ENCODE assay signal across 21 cellular contexts in genomic region chrX:153450114-153450948, GRCh38. TPM values are rescaled to one million over a fixed set of nuclear protein-coding genes. Genes with fewer than 3 reads are reported as not detected.
DNase-seq lines count a peak whose midpoint lies in the region; ATAC-seq and TF ChIP-seq lines count a peak whose summit lies in the region.
"Had no signal": no experiment of that assay in that cellular context is flagged by ENCODE, and none has a peak within 500 bp of the region (broad histone marks: within the 10 kb centered on the region; RNA-seq: fewer than 3 reads in every experiment).

No MANE protein-coding gene starts in this region.

- no peak overlapping the region for H3K4me2 ChIP-seq in hepatocyte
- H3K4me2 ChIP-seq: A549, BLaER1 had no signal

- peaks cover 0 to 21% (median 5%) of the 10 kb centered on the region in 9 donors for H3K36me3 ChIP-seq in heart left ventricle
- no peaks in the 10 kb centered on the region for H3K36me3 ChIP-seq in hepatocyte (replicated peaks; ENCODE audit: insufficient read depth, low read depth)

- no peaks in the 10 kb centered on the region for H3K4me1 Mint-ChIP-seq in type B pancreatic cell (ENCODE audit: unreplicated experiment)
- H3K4me1 Mint-ChIP-seq: CD14-positive monocyte; CD4-positive, alpha-beta memory T cell had no signal

- no peak overlapping the region for H3K4me3 ChIP-seq in heart left ventricle
- H3K4me3 ChIP-seq in hepatocyte = no peak overlapping the region
- H3K4me3 ChIP-seq: A549, BLaER1, GM23248, K562 had no signal

- no peaks in the 10 kb centered on the region for H3K4me1 ChIP-seq in heart left ventricle
- H3K4me1 ChIP-seq in hepatocyte (ENCODE audit: insufficient read depth) = no peaks in the 10 kb centered on the region
- H3K4me1 ChIP-seq: A549 had no signal

- no peak overlapping the region for H3K27ac ChIP-seq in heart left ventricle
- H3K27ac ChIP-seq in hepatocyte = no peak overlapping the region
- H3K27ac ChIP-seq: 22Rv1, A549, BLaER1, GM23248 had no signal

- no peaks in the 10 kb centered on the region for H3K9me3 ChIP-seq in heart left ventricle
- H3K9me3 ChIP-seq in hepatocyte (ENCODE audit: low read depth) = no peaks in the 10 kb centered on the region
- H3K9me3 ChIP-seq: A549, BLaER1 had no signal

- intact Hi-C loops in cardiac septum (cut with DNase I) (no loop called here), heart left ventricle (cut with DNase I) (loop anchor here in 1 of 10 donors (10.0 kb wide), 1 partner anchor 54 kb away; no protein-coding TSS in a partner anchor), posterior vena cava (cut with DNase I) (no loop called here)

- DNase-seq in cardiac septum (ENCODE audit: low spot score) = peak; percentile 59
- DNase-seq in heart left ventricle = no peak
- peak; percentile 1 for DNase-seq in hepatocyte (ENCODE audit: low spot score)
- DNase-seq in posterior vena cava (ENCODE audit: low spot score) = peak; percentile 72
- no peak for DNase-seq in type B pancreatic cell (ENCODE audit: extremely low spot score, unreplicated experiment)
- DNase-seq in ACHN = no peak
- DNase-seq in COLO668 (lab: John Stamatoyannopoulos, UW; ENCODE audit: unreplicated experiment) = no peak
- DNase-seq: Calu3; CD4-positive, alpha-beta memory T cell; DMS79 treated with DMSO at 0.1 percent for 48 hours; GF-D8; GM23248; HCEC 1CT; IMR-90 had no signal

- TF ChIP-seq CTCF in heart left ventricle (IDR thresholded peaks at IDR 0.05) = no peak
- TF ChIP-seq CTCF in hepatocyte (IDR thresholded peaks at IDR 0.05; ENCODE audit: poor library complexity) = no peak
- no peak for TF ChIP-seq CTCF in type B pancreatic cell (conservative IDR thresholded peaks at IDR 0.05)

- peaks cover 4% of the 10 kb centered on the region for H3K36me3 Mint-ChIP-seq in type B pancreatic cell

- H3K79me2 ChIP-seq in hepatocyte = no peaks in the 10 kb centered on the region

- H3K27ac Mint-ChIP-seq in type B pancreatic cell = no peak overlapping the region
- H3K27ac Mint-ChIP-seq: CD4-positive, alpha-beta memory T cell had no signal

- ATAC-seq in heart left ventricle = no peak
- ATAC-seq: A549, K562 had no signal

- TF ChIP-seq POLR2A in heart left ventricle (IDR thresholded peaks at IDR 0.05) = no peak

- no peaks in the 10 kb centered on the region for H4K20me1 ChIP-seq in hepatocyte (ENCODE audit: insufficient read depth, poor library complexity, severe bottlenecking)

- no peak overlapping the region for H3K4me3 Mint-ChIP-seq in type B pancreatic cell
- H3K4me3 Mint-ChIP-seq: CD14-positive monocyte; CD4-positive, alpha-beta memory T cell had no signal

- H3K27me3 ChIP-seq in heart left ventricle (peaks cover 0 to 4% (median 0%) of the 10 kb centered on the region in 9 donors), hepatocyte (no peaks in the 10 kb centered on the region)

- no peaks in the 10 kb centered on the region for H3K9me2 ChIP-seq in hepatocyte (replicated peaks; ENCODE audit: insufficient read depth)

- H3K9me3 Mint-ChIP-seq in type B pancreatic cell = no peaks in the 10 kb centered on the region
- H3K9me3 Mint-ChIP-seq: CD14-positive monocyte; CD4-positive, alpha-beta memory T cell had no signal

- WGBS in heart left ventricle, 4 donors = 87 to 97% (median 93%) methylated on average over 23 to 26 of the region's 26 CpGs
- 87% methylated on average over 26 of the region's 26 CpGs for WGBS in hepatocyte (ENCODE audit: low lambda C conversion rate, missing lambda C conversion rate)

- in situ Hi-C loops in ACHN (cut with HindIII; ENCODE audit: low pct_ligation_motif_present, low pct_unique_long_range_greater_than_20kb, low sequenced_read_pairs) = no loop called here

- H2AFZ ChIP-seq in hepatocyte = no peak overlapping the region
- H2AFZ ChIP-seq: GM23248 had no signal

- no peaks in the 10 kb centered on the region for H3K27me3 Mint-ChIP-seq in type B pancreatic cell
- H3K27me3 Mint-ChIP-seq: CD4-positive, alpha-beta memory T cell had no signal

RNA-seq across cellular contexts. Expression of gene TREX2, which starts 4.5 kb away (rescaled TPM):
- total RNA-seq in cardiac septum (0.19 TPM), heart left ventricle (under 1 TPM in 6 of 9 donors, not detected in 3; 0.22 to 0.48 (median 0.29) TPM), hepatocyte (0.60 and 0.76 TPM in 2 replicates), posterior vena cava (1 to 10 TPM in 1 of 2 donors, under 1 TPM in 1; 0.48 to 1.9 TPM), type B pancreatic cell (ENCODE audit: low replicate concordance) (0.72 and 1.3 TPM in 2 replicates)
- polyA plus RNA-seq in heart left ventricle (under 1 TPM; 0.23 to 0.32 TPM), hepatocyte (0.81 and 1.3 TPM in 2 replicates)
- polyA plus RNA-seq: AG04450, CD14-positive monocyte had no signal

RNA-seq across cellular contexts. Expression of gene HAUS7, which starts 20.0 kb away (rescaled TPM):
- total RNA-seq in cardiac septum = 13.4 TPM
- 10 to 100 TPM; 15.3 to 28.2 (median 19.5) TPM for total RNA-seq in heart left ventricle
- 10 to 100 TPM; 23.9 to 25.8 TPM for polyA plus RNA-seq in heart left ventricle
- 6.8 and 17.5 TPM in 2 replicates for total RNA-seq in hepatocyte
- polyA plus RNA-seq in hepatocyte = 19.7 and 23.1 TPM in 2 replicates
- 10 to 100 TPM; 23.5 to 30.1 TPM for total RNA-seq in posterior vena cava
- total RNA-seq in type B pancreatic cell (ENCODE audit: low replicate concordance) = 19.6 and 32.5 TPM in 2 replicates

RNA-seq across cellular contexts. Expression of gene ZFP92, which starts 39.1 kb away (rescaled TPM):
- 0.40 TPM for total RNA-seq in cardiac septum
- 1 to 10 TPM in 2 of 9 donors, under 1 TPM in 7; 0.22 to 1.5 (median 0.64) TPM for total RNA-seq in heart left ventricle
- polyA plus RNA-seq in heart left ventricle = under 1 TPM; 0.23 to 0.47 TPM
- 0.90 and 1.2 TPM in 2 replicates for total RNA-seq in hepatocyte
- 0.33 and 0.38 TPM in 2 replicates for polyA plus RNA-seq in hepatocyte
- under 1 TPM; 0.65 to 0.90 TPM for total RNA-seq in posterior vena cava
- total RNA-seq in type B pancreatic cell (ENCODE audit: low replicate concordance) = 0.26 and 0.41 TPM in 2 replicates
- total RNA-seq: H4 had no signal
- polyA plus RNA-seq: GM23248 had no signal

RNA-seq across cellular contexts. Expression of gene BGN, which starts 44.4 kb away (rescaled TPM):
- total RNA-seq in cardiac septum (175 TPM), heart left ventricle (100 to 1,000 TPM in 2 of 9 donors, 10 to 100 TPM in 7; 55.7 to 264 (median 76.9) TPM), hepatocyte (12.5 and 14.5 TPM in 2 replicates), posterior vena cava (100 to 1,000 TPM; 392 to 743 TPM), type B pancreatic cell (ENCODE audit: low replicate concordance) (2.7 and 29.6 TPM in 2 replicates)
- polyA plus RNA-seq in heart left ventricle (10 to 100 TPM; 57.9 to 86.3 TPM), hepatocyte (27.5 and 35.8 TPM in 2 replicates)
- total RNA-seq: Calu3; CD4-positive, alpha-beta memory T cell; H4 had no signal
- polyA plus RNA-seq: CD14-positive monocyte; CD4-positive, alpha-beta memory T cell; K562 had no signal

RNA-seq across cellular contexts. Expression of gene PNMA6E, which starts 49.2 kb away (rescaled TPM):
- total RNA-seq in cardiac septum (not detected), heart left ventricle (not detected), hepatocyte (not detected in 2 replicates), posterior vena cava (not detected), type B pancreatic cell (ENCODE audit: low replicate concordance) (not detected in 2 replicates)
- polyA plus RNA-seq in heart left ventricle (not detected), hepatocyte (0.35 TPM in 1 of 2 replicates, not detected in the other)
- total RNA-seq: Calu3; CD4-positive, alpha-beta memory T cell; GM23248; H4; IMR-90; K562 had no signal
- polyA plus RNA-seq: A549; AG04450; CD14-positive monocyte; CD4-positive, alpha-beta memory T cell; GM23248; IMR-90 had no signal

Comparison
In these comparisons a context has a peak if more than half of its experiments do, and no peak if none do; other contexts are left out.
1. DNase-seq: peak in cardiac septum (single experiment), hepatocyte (single experiment) and posterior vena cava (single experiment); none in heart left ventricle (0 of 5), type B pancreatic cell (single experiment), ACHN (single experiment) and COLO668 (single experiment).